31 cellular contexts compared by ENCODE assay signal in genomic region chr5:36619012-36619635, GRCh38. TPM values are rescaled to one million over a fixed set of nuclear protein-coding genes. Genes with fewer than 3 reads are reported as not detected.
DNase-seq lines count a peak whose midpoint lies in the region; ATAC-seq and TF ChIP-seq lines count a peak whose summit lies in the region.
"Had no signal": no experiment of that assay in that cellular context is flagged by ENCODE, and none has a peak within 500 bp of the region (broad histone marks: within the 10 kb centered on the region; RNA-seq: fewer than 3 reads in every experiment).

No MANE protein-coding gene starts in this region.

- no peak for TF ChIP-seq CTCF in WTC11 (IDR thresholded peaks at IDR 0.05)

- H3K36me3 ChIP-seq in iPS DF 6.9 (ENCODE audit: control insufficient read depth, insufficient read depth, low read length) (no peaks in the 10 kb centered on the region), neuronal stem cell (replicated peaks in 1 of 2; ENCODE audit: control insufficient read depth in 2 of 2, insufficient read depth in 2 of 2, low read length in 2 of 2) (no peaks in the 10 kb centered on the region)
- H3K36me3 ChIP-seq: uterus, WERI-Rb-1 had no signal

- H3K9ac ChIP-seq in neuronal stem cell (ENCODE audit: low read depth, low read length, poor library complexity): no peak overlapping the region
- H3K9ac ChIP-seq: BLaER1 treated with 17β-estradiol and CSF1 and Interleukin-3, amounts not matched to agents 10 nM and 100 nM; SK-N-SH had no signal

- H3K27me3 ChIP-seq in iPS DF 6.9 (ENCODE audit: control insufficient read depth, insufficient read depth, low read length) (no peaks in the 10 kb centered on the region), neuronal stem cell (ENCODE audit: control insufficient read depth in 3 of 3, insufficient read depth in 3 of 3, low read depth in 1 of 3, low read length in 3 of 3) (no peaks in the 10 kb centered on the region)
- H3K27me3 ChIP-seq: BLaER1 treated with 17β-estradiol and CSF1 and Interleukin-3, amounts not matched to agents 10 nM and 100 nM; testis; uterus had no signal

- H4K91ac ChIP-seq in neuronal stem cell (ENCODE audit: low read depth, low read length, poor library complexity): no peak overlapping the region

- H3K4me1 ChIP-seq in iPS DF 6.9 (ENCODE audit: control insufficient read depth, insufficient read depth, low read length) (peaks cover 5% of the 10 kb centered on the region; the same call in 1 of the 2 replicates), neuronal stem cell (ENCODE audit: control insufficient read depth in 2 of 2, insufficient read depth in 1 of 2, low read depth in 1 of 2, low read length in 2 of 2) (peaks cover 0 to 6% of the 10 kb centered on the region in 2 donors)
- H3K4me1 ChIP-seq: BLaER1 treated with 17β-estradiol and CSF1 and Interleukin-3, amounts not matched to agents 10 nM and 100 nM; testis; uterus had no signal

- WGBS in iPS DF 6.9 (ENCODE audit: insufficient coverage, insufficient read length): no CpG with 5 or more reads among the region's 8 CpGs
- WGBS in neuronal stem cell (ENCODE audit: extremely low coverage in 2 of 2, insufficient read length in 2 of 2, insufficient replicate concordance in 1 of 2), 2 donors: no CpG with 5 or more reads among the region's 8 CpGs

- H2BK5ac ChIP-seq in neuronal stem cell (ENCODE audit: low read length): no peak overlapping the region

- H4K8ac ChIP-seq in neuronal stem cell (ENCODE audit: low read depth, low read length): peak overlapping the region; percentile 24

- no peaks in the 10 kb centered on the region for H3K9me3 Mint-ChIP-seq in WTC11
- H3K9me3 Mint-ChIP-seq: activated CD4-positive, alpha-beta T cell treated with anti-CD3 and anti-CD28 coated beads, Interleukin-2, amount 10 ng/mL, durations not matched to agents 7 days and 5 days; T-helper 2 cell treated with Interferon-gamma antibody and Interleukin-4, amounts not matched to agents 5 μg/mL and 100 μg/mL, for 36 hours had no signal

- peak overlapping the region; percentile 16 for H3K4me3 Mint-ChIP-seq in WTC11
- H3K4me3 Mint-ChIP-seq: activated CD4-positive, alpha-beta T cell treated with anti-CD3 and anti-CD28 coated beads, Interleukin-2, amount 10 ng/mL, durations not matched to agents 7 days and 5 days; naive B cell; T-helper 2 cell treated with Interferon-gamma antibody and Interleukin-4, amounts not matched to agents 5 μg/mL and 100 μg/mL, for 36 hours had no signal

- no peak overlapping the region for H3K4me3 ChIP-seq in iPS DF 6.9 (ENCODE audit: low read length)
- no peak overlapping the region for H3K4me3 ChIP-seq in neuronal stem cell (ENCODE audit: low read length in 2 of 2)
- H3K4me3 ChIP-seq: BLaER1 treated with 17β-estradiol and CSF1 and Interleukin-3, amounts not matched to agents 10 nM and 100 nM; testis; uterus had no signal

- no peak overlapping the region for H2BK12ac ChIP-seq in neuronal stem cell (ENCODE audit: low read length)

- H3K27me3 Mint-ChIP-seq in WTC11 (ENCODE audit: low read depth): no peaks in the 10 kb centered on the region

- H3K36me3 Mint-ChIP-seq in WTC11: peaks cover 9% of the 10 kb centered on the region
- H3K36me3 Mint-ChIP-seq: naive B cell had no signal

- no peak overlapping the region for H2AFZ ChIP-seq in neuronal stem cell (ENCODE audit: low read length)

- H3K9me3 ChIP-seq in iPS DF 6.9 (ENCODE audit: control insufficient read depth, insufficient read depth, low read length): no peaks in the 10 kb centered on the region
- no peaks in the 10 kb centered on the region for H3K9me3 ChIP-seq in neuronal stem cell (replicated peaks in 1 of 2; ENCODE audit: control insufficient read depth in 2 of 2, insufficient read depth in 1 of 2, low read depth in 1 of 2, low read length in 2 of 2)
- H3K9me3 ChIP-seq: BLaER1 treated with 17β-estradiol and CSF1 and Interleukin-3, amounts not matched to agents 10 nM and 100 nM; SK-N-SH; testis; uterus had no signal

- POLR2A ChIA-PET in WTC11 (lab: Charles Lee): interaction anchor here (1.4 kb wide), 1 partner anchor 71 kb away, joined by 3 read pairs; no protein-coding TSS in a partner anchor

- H2BK120ac ChIP-seq in neuronal stem cell (ENCODE audit: low read depth, low read length): no peak overlapping the region

- CTCF ChIA-PET in WTC11 (lab: Charles Lee): interaction anchor here (1.0 to 1.4 kb wide), 3 partner anchors 12 to 77 kb away, joined by 3 to 5 read pairs (median 4); partner anchors contain the start of gene SLC1A3

- H3K18ac ChIP-seq in neuronal stem cell (ENCODE audit: low read length): no peak overlapping the region

- no peak overlapping the region for H3K14ac ChIP-seq in neuronal stem cell (ENCODE audit: low read length)

- ATAC-seq in WTC11: peak; percentile 94
- ATAC-seq in HG02588 (IDR thresholded peaks at IDR 0.05; ENCODE audit: unreplicated experiment): no peak
- ATAC-seq in GM21529 (IDR thresholded peaks at IDR 0.05; ENCODE audit: unreplicated experiment): no peak
- ATAC-seq: left lobe of liver; stimulated activated naive CD8-positive, alpha-beta T cell treated with anti-CD3 and anti-CD28 coated beads, Interleukin-15, Interleukin-2, amounts not matched to agents 100 U/mL and 50 U/mL, for 24 hours had no signal

- no peak overlapping the region for H3K4ac ChIP-seq in neuronal stem cell (ENCODE audit: low read length)

- H3K79me1 ChIP-seq in neuronal stem cell (ENCODE audit: low read depth, low read length): no peaks in the 10 kb centered on the region

- peak overlapping the region; percentile 96 for H3K27ac Mint-ChIP-seq in WTC11
- H3K27ac Mint-ChIP-seq: activated CD4-positive, alpha-beta T cell treated with anti-CD3 and anti-CD28 coated beads, Interleukin-2, amount 10 ng/mL, durations not matched to agents 7 days and 5 days; T-helper 2 cell treated with Interferon-gamma antibody and Interleukin-4, amounts not matched to agents 5 μg/mL and 100 μg/mL, for 36 hours had no signal

- H2AK5ac ChIP-seq in neuronal stem cell (ENCODE audit: low read depth, low read length): no peak overlapping the region

- DNase-seq in HT1080 (ENCODE audit: low read depth): peak; percentile 23
- peak; percentile 66 for DNase-seq in WTC11 (ENCODE audit: low spot score)
- DNase-seq in iPS DF 6.9 (ENCODE audit: low read depth, low spot score): peak; percentile 94
- no peak for DNase-seq in neuronal stem cell (ENCODE audit: low spot score)
- no peak for DNase-seq in NCI-H69 (lab: John Stamatoyannopoulos, UW)
- no peak for DNase-seq in NCI-H82 (lab: John Stamatoyannopoulos, UW)
- DNase-seq: activated CD4-positive, alpha-beta T cell treated with anti-CD3 and anti-CD28 coated beads, Interleukin-2, amount 10 ng/mL, durations not matched to agents 7 days and 5 days; activated naive CD4-positive, alpha-beta T cell; activated T-cell treated with anti-CD3 and anti-CD28 coated beads, Interleukin-2, amount 50 U/mL, for 48 hours; cerebellar nuclear complex; DMS53; GF-D8; naive B cell; NCI-H1417 treated with DMSO at 0.1 percent for 48 hours; NCI-H2107; NCI-H446; nucleus accumbens; SK-N-SH; stimulated activated CD4-positive, alpha-beta T cell treated with anti-CD3 and anti-CD28 coated beads, Interleukin-15, amount 100 ng/mL, for 24 hours; stimulated activated naive CD8-positive, alpha-beta T cell treated with anti-CD3 and anti-CD28 coated beads, Interleukin-15, Interleukin-2, amounts not matched to agents 100 U/mL and 50 U/mL, for 24 hours; testis; uterus had no signal

- peaks cover 86% of the 10 kb centered on the region for H3K4me1 Mint-ChIP-seq in WTC11

- H3K27ac ChIP-seq in iPS DF 6.9 (ENCODE audit: low read length) (peak overlapping the region; percentile 72), neuronal stem cell (replicated peaks; ENCODE audit: low read length) (no peak overlapping the region)
- H3K27ac ChIP-seq: BLaER1 treated with 17β-estradiol and CSF1 and Interleukin-3, amounts not matched to agents 10 nM and 100 nM; testis; uterus; WERI-Rb-1 had no signal

- H2BK15ac ChIP-seq in neuronal stem cell (ENCODE audit: low read length): no peak overlapping the region

- no peak overlapping the region for H3K23ac ChIP-seq in neuronal stem cell (ENCODE audit: low read depth, low read length, poor library complexity)

- H3K4me2 ChIP-seq in neuronal stem cell (ENCODE audit: insufficient read depth, low read length, poor library complexity, severe bottlenecking): no peak overlapping the region
- H3K4me2 ChIP-seq: BLaER1 treated with 17β-estradiol and CSF1 and Interleukin-3, amounts not matched to agents 10 nM and 100 nM; SK-N-SH had no signal

TF ChIP-seq in WTC11, 78 proteins besides CTCF, POLR2A, EP300 and RAD21 (continues in another document):
- TF ChIP-seq ZBTB21 (CRISPR knock-in tag; IDR thresholded peaks at IDR 0.05; ENCODE audit: borderline replicate concordance) (no peak), ZNF396 (CRISPR knock-in tag; IDR thresholded peaks at IDR 0.05; ENCODE audit: borderline replicate concordance) (peak; percentile 19; the same call in 1 of the 2 replicates), GTF2I (CRISPR knock-in tag; conservative IDR thresholded peaks at IDR 0.05) (peak; percentile 94), SMAD4 (CRISPR knock-in tag; IDR thresholded peaks at IDR 0.05) (no peak), EMX1 (CRISPR knock-in tag; IDR thresholded peaks at IDR 0.05) (no peak; the same call in 1 of the 2 replicates), ZNF281 (CRISPR knock-in tag; IDR thresholded peaks at IDR 0.05) (peak; percentile 93), ZNF232 (CRISPR knock-in tag; IDR thresholded peaks at IDR 0.05) (no peak)

RNA-seq across cellular contexts. Expression of gene SLC1A3, which starts 12.7 kb away (rescaled TPM):
- 23.7 and 27.1 TPM in 2 replicates for total RNA-seq in HT1080 (2014; rRNA removed; shearing (Covaris generic))
- 4.6 and 4.7 TPM in 2 replicates for polyA plus RNA-seq in HT1080 (2015; cell fraction: cytosol; rRNA removed)
- polyA plus RNA-seq in HT1080 (2015; cell fraction: nucleus; rRNA removed): 21.9 and 27.9 TPM in 2 replicates
- total RNA-seq in WTC11 (2021): 45.9 to 77.9 TPM (median 53.8 TPM) in 3 replicates
- polyA plus RNA-seq in neuronal stem cell (2013, experiment 1 of 2): 5.3 TPM
- polyA plus RNA-seq in neuronal stem cell (2013, experiment 2 of 2): 5.7 TPM
- total RNA-seq: activated CD4-positive, alpha-beta T cell treated with anti-CD3 and anti-CD28 coated beads, Interleukin-2, amount 10 ng/mL, durations not matched to agents 7 days and 5 days; dermis microvascular lymphatic vessel endothelial cell; OCI-LY7; pulmonary artery endothelial cell had no signal
- polyA plus RNA-seq: SK-N-SH had no signal

Comparison
In these comparisons a context has a peak if more than half of its experiments do, and no peak if none do; other contexts are left out.
1. DNase-seq: peak in HT1080 (single experiment), WTC11 (single experiment) and iPS DF 6.9 (single experiment); none in neuronal stem cell (single experiment), NCI-H69 (single experiment) and NCI-H82 (single experiment).